ENCODE assay signal across 34 cellular contexts in genomic region chr19:37896142-37896541, GRCh38. TPM values are rescaled to one million over a fixed set of nuclear protein-coding genes. Genes with fewer than 3 reads are reported as not detected.
"Had no signal": no experiment of that assay in that cellular context is flagged by ENCODE, and none has a peak within 500 bp of the region (broad histone marks: within the 10 kb centered on the region; RNA-seq: fewer than 3 reads in every experiment).

No MANE protein-coding gene starts in this region.

- H3K4me3 ChIP-seq: ascending aorta, breast epithelium, coronary artery, dorsolateral prefrontal cortex had no signal

- ATAC-seq: activated CD4-positive, CD25-positive, alpha-beta regulatory T cell treated with anti-CD3 and anti-CD28 coated beads, Interleukin-2, amount 50 U/mL, for 24 hours; activated CD8-positive, alpha-beta T cell treated with anti-CD3 and anti-CD28 coated beads for 36 hours; activated naive CD4-positive, alpha-beta T cell treated with anti-CD3 and anti-CD28 coated beads, Interleukin-2, amount 50 U/mL, for 72 hours; activated T-cell treated with anti-CD3 and anti-CD28 coated beads, Interleukin-2, amount 50 U/mL, for 4 hours; activated T-helper 17 cell treated with anti-CD3 and anti-CD28 coated beads, Interleukin-2, amount 50 U/mL, for 72 hours; esophagus mucosa; T-helper 17 cell had no signal

- H3K27ac Mint-ChIP-seq: activated B cell treated with CpG ODN at 0.5 μM for 24 hours; activated CD8-positive, alpha-beta T cell treated with anti-CD3 and anti-CD28 coated beads for 36 hours; activated naive CD4-positive, alpha-beta T cell treated with anti-CD3 and anti-CD28 coated beads, Interleukin-2, amount 50 U/mL, for 72 hours; activated naive CD8-positive, alpha-beta T cell treated with anti-CD3 and anti-CD28 coated beads, Interleukin-2, amount 10 ng/mL, durations not matched to agents 7 days and 5 days; activated T-helper 17 cell treated with anti-CD3 and anti-CD28 coated beads, Interleukin-2, amount 50 U/mL, for 72 hours; brain; dendritic cell treated with granulocyte-macrophage colony-stimulating factor and Interleukin-4, amounts not matched to agents 40 ng/mL and 50 ng/mL, for 4 days; endodermal cell; T-helper 17 cell; T-helper 2 cell treated with Interferon-gamma antibody and Interleukin-4, amounts not matched to agents 5 μg/mL and 100 μg/mL, for 36 hours had no signal

- H3K36me3 ChIP-seq: ascending aorta, breast epithelium, WERI-Rb-1 had no signal

- DNase-seq: activated B cell treated with CpG ODN at 0.5 μM for 24 hours; activated CD4-positive, alpha-beta T cell treated with anti-CD3 and anti-CD28 coated beads for 48 hours; activated CD4-positive, alpha-beta T cell treated with anti-CD3 and anti-CD28 coated beads, Interleukin-2, amount 50 U/mL, for 1 hour; activated CD4-positive, alpha-beta T cell treated with anti-CD3 and anti-CD28 coated beads, Interleukin-2, amount 50 U/mL, for 48 hours; activated CD8-positive, alpha-beta memory T cell treated with anti-CD3 and anti-CD28 coated beads for 24 hours; activated CD8-positive, alpha-beta T cell treated with anti-CD3 and anti-CD28 coated beads for 36 hours; activated effector memory CD4-positive, alpha-beta T cell treated with Interleukin-2 at 50 U/mL for 16 hours; activated gamma-delta T cell treated with Interleukin-2 at 50 U/mL for 16 hours; activated naive CD4-positive, alpha-beta T cell treated with Interleukin-2 at 50 U/mL for 16 hours; activated naive CD8-positive, alpha-beta T cell treated with anti-CD3 and anti-CD28 coated beads, Interleukin-2, amount 10 ng/mL, durations not matched to agents 7 days and 5 days; activated T-cell treated with anti-CD3 and anti-CD28 coated beads, Interleukin-2, amount 50 U/mL, for 4 hours; dorsolateral prefrontal cortex; effector memory CD4-positive, alpha-beta T cell; endodermal cell; foreskin fibroblast; T-helper 1 cell; T-helper 17 cell; T1000; WERI-Rb-1 had no signal

- H3K4me1 ChIP-seq: ascending aorta, breast epithelium had no signal

- H3K27me3 Mint-ChIP-seq: activated naive CD8-positive, alpha-beta T cell treated with anti-CD3 and anti-CD28 coated beads, Interleukin-2, amount 10 ng/mL, durations not matched to agents 7 days and 5 days had no signal

- H3K4me3 Mint-ChIP-seq: activated B cell treated with CpG ODN at 0.5 μM for 24 hours; activated CD8-positive, alpha-beta T cell treated with anti-CD3 and anti-CD28 coated beads for 36 hours; activated naive CD8-positive, alpha-beta T cell treated with anti-CD3 and anti-CD28 coated beads, Interleukin-2, amount 10 ng/mL, durations not matched to agents 7 days and 5 days; activated T-cell treated with anti-CD3 and anti-CD28 coated beads, Interleukin-2, amount 50 U/mL, for 4 hours; activated T-helper 17 cell treated with anti-CD3 and anti-CD28 coated beads, Interleukin-2, amount 50 U/mL, for 72 hours; brain; central memory CD8-positive, alpha-beta T cell; dendritic cell treated with granulocyte-macrophage colony-stimulating factor and Interleukin-4, amounts not matched to agents 40 ng/mL and 50 ng/mL, for 4 days; endodermal cell; T-helper 17 cell; T-helper 2 cell treated with Interferon-gamma antibody and Interleukin-4, amounts not matched to agents 5 μg/mL and 100 μg/mL, for 36 hours had no signal

- H3K27ac ChIP-seq: ascending aorta, breast epithelium, coronary artery, dorsolateral prefrontal cortex, WERI-Rb-1 had no signal

- H3K9me3 ChIP-seq: ascending aorta, breast epithelium had no signal

- H3K4me1 Mint-ChIP-seq: activated naive CD8-positive, alpha-beta T cell treated with anti-CD3 and anti-CD28 coated beads, Interleukin-2, amount 10 ng/mL, durations not matched to agents 7 days and 5 days; activated T-helper 17 cell treated with anti-CD3 and anti-CD28 coated beads, Interleukin-2, amount 50 U/mL, for 72 hours; central memory CD8-positive, alpha-beta T cell; endodermal cell had no signal

- H3K9me3 Mint-ChIP-seq: activated B cell treated with CpG ODN at 0.5 μM for 24 hours; activated CD8-positive, alpha-beta T cell treated with anti-CD3 and anti-CD28 coated beads for 36 hours; activated naive CD4-positive, alpha-beta T cell treated with anti-CD3 and anti-CD28 coated beads, Interleukin-2, amount 50 U/mL, for 72 hours; activated T-cell treated with anti-CD3 and anti-CD28 coated beads, Interleukin-2, amount 50 U/mL, for 4 hours; activated T-helper 17 cell treated with anti-CD3 and anti-CD28 coated beads, Interleukin-2, amount 50 U/mL, for 72 hours; central memory CD8-positive, alpha-beta T cell; dendritic cell treated with granulocyte-macrophage colony-stimulating factor and Interleukin-4, amounts not matched to agents 40 ng/mL and 50 ng/mL, for 4 days; endodermal cell had no signal

- H3K36me3 Mint-ChIP-seq: activated naive CD4-positive, alpha-beta T cell treated with anti-CD3 and anti-CD28 coated beads, Interleukin-2, amount 50 U/mL, for 72 hours; activated naive CD8-positive, alpha-beta T cell treated with anti-CD3 and anti-CD28 coated beads, Interleukin-2, amount 10 ng/mL, durations not matched to agents 7 days and 5 days; brain had no signal

- H3K27me3 ChIP-seq: ascending aorta, breast epithelium had no signal

RNA-seq across cellular contexts. Expression of gene WDR87, which starts 10.3 kb away (rescaled TPM):
- total RNA-seq: activated B cell treated with CpG ODN at 0.5 μM for 24 hours; activated CD8-positive, alpha-beta T cell treated with anti-CD3 and anti-CD28 coated beads for 36 hours; activated naive CD4-positive, alpha-beta T cell treated with anti-CD3 and anti-CD28 coated beads, Interleukin-2, amount 50 U/mL, for 72 hours; activated naive CD8-positive, alpha-beta T cell treated with anti-CD3 and anti-CD28 coated beads, Interleukin-2, amount 10 ng/mL, durations not matched to agents 7 days and 5 days; activated T-cell treated with anti-CD3 and anti-CD28 coated beads, Interleukin-2, amount 50 U/mL, for 4 hours; activated T-helper 17 cell treated with anti-CD3 and anti-CD28 coated beads, Interleukin-2, amount 50 U/mL, for 72 hours; ascending aorta; breast epithelium; cardiac septum; cerebellum; endodermal cell; epithelial cell of proximal tubule; esophagus mucosa; frontal cortex; T-helper 17 cell had no signal
